ENCODE assay signal across 25 cellular contexts in the genomic region with DNA sequence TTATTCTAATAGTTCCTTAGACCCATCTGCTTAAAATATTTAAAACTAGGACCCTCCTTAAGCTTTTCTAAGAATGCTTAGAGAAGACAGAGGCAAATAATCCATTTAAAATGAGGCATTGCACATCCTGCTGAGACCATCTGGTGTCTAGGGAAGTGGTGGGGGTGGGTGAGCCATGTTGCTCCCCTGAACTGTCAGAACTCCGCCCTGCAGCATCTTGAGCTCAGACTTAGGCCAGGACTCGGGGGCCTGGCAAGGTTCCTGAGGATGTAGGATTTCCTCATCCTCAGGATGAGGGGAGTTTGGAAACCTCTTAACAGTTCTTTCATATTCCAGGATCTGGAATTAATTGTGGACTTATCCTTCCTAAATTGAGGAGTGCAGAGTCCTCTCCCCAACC. TPM values are rescaled to one million over a fixed set of nuclear protein-coding genes. Genes with fewer than 3 reads are reported as not detected.
"Had no signal": no experiment of that assay in that cellular context is flagged by ENCODE, and none has a peak within 500 bp of the region (broad histone marks: within the 10 kb centered on the region; RNA-seq: fewer than 3 reads in every experiment).

No MANE protein-coding gene starts in this region.

- H3K4me1 Mint-ChIP-seq: activated naive CD8-positive, alpha-beta T cell treated with anti-CD3 and anti-CD28 coated beads for 36 hours; central memory CD8-positive, alpha-beta T cell; natural killer cell had no signal

- H3K27ac ChIP-seq: breast epithelium, neutrophil, pancreas, psoas muscle, right atrium auricular region had no signal

- DNase-seq: activated CD4-positive, alpha-beta T cell treated with anti-CD3 and anti-CD28 coated beads, Interleukin-2, amount 50 U/mL, for 4 hours; activated CD8-positive, alpha-beta memory T cell treated with anti-CD3 and anti-CD28 coated beads for 24 hours; activated CD8-positive, alpha-beta memory T cell treated with anti-CD3 and anti-CD28 coated beads, Interleukin-2, amount 50 U/mL, for 48 hours; activated naive CD4-positive, alpha-beta T cell; activated naive CD8-positive, alpha-beta T cell treated with anti-CD3 and anti-CD28 coated beads for 36 hours; activated T-cell treated with anti-CD3 and anti-CD28 coated beads, Interleukin-2, amount 50 U/mL, for 4 hours; cortex of kidney; endodermal cell; head of caudate nucleus; hypothalamus; left cardiac atrium; midbrain; natural killer cell; pancreas; psoas muscle; stimulated activated CD4-positive, alpha-beta T cell treated with anti-CD3 and anti-CD28 coated beads, Interleukin-12 subunit alpha, Interleukin-12 subunit beta, amount 100 ng/mL, for 4 hours; stimulated activated CD4-positive, alpha-beta T cell treated with anti-CD3 and anti-CD28 coated beads, Interleukin-4, amount 100 ng/mL, for 4 hours; stimulated activated naive CD8-positive, alpha-beta T cell treated with anti-CD3 and anti-CD28 coated beads, Interleukin-15, Interleukin-2, amounts not matched to agents 100 U/mL and 50 U/mL, for 24 hours; T-helper 9 cell had no signal

- H3K4me1 ChIP-seq: breast epithelium, pancreas, psoas muscle had no signal

- H3K36me3 ChIP-seq: breast epithelium, neutrophil, pancreas, right atrium auricular region had no signal

- H3K27me3 ChIP-seq: pancreas, right atrium auricular region had no signal

- H3K9me3 ChIP-seq: breast epithelium, neutrophil, pancreas, psoas muscle, right atrium auricular region had no signal

- H3K9me3 Mint-ChIP-seq: activated T-cell treated with anti-CD3 and anti-CD28 coated beads, Interleukin-2, amount 50 U/mL, for 4 hours; activated T-helper 2 cell treated with anti-CD3 and anti-CD28 coated beads, Interferon-gamma antibody, Interleukin-2, Interleukin-4, amounts not matched to agents 10 μg/mL and 5 μg/mL and 100 μg/mL, durations not matched to agents 14 hours and 24 hours and 36 hours; endodermal cell; WTC11 had no signal

- H3K27ac Mint-ChIP-seq: activated naive CD8-positive, alpha-beta T cell treated with anti-CD3 and anti-CD28 coated beads for 36 hours; activated T-helper 2 cell treated with anti-CD3 and anti-CD28 coated beads, Interferon-gamma antibody, Interleukin-2, Interleukin-4, amounts not matched to agents 10 μg/mL and 5 μg/mL and 100 μg/mL, durations not matched to agents 14 hours and 24 hours and 36 hours; endodermal cell; natural killer cell; WTC11 had no signal

- H3K4me3 ChIP-seq: breast epithelium, pancreas, psoas muscle, right atrium auricular region had no signal

- H3K4me3 Mint-ChIP-seq: activated naive CD8-positive, alpha-beta T cell treated with anti-CD3 and anti-CD28 coated beads for 36 hours; activated T-cell treated with anti-CD3 and anti-CD28 coated beads, Interleukin-2, amount 50 U/mL, for 4 hours; central memory CD8-positive, alpha-beta T cell; endodermal cell; natural killer cell; WTC11 had no signal

- ATAC-seq: activated T-cell treated with anti-CD3 and anti-CD28 coated beads, Interleukin-2, amount 50 U/mL, for 4 hours; left cardiac atrium; natural killer cell; pancreas; psoas muscle; stimulated activated naive CD8-positive, alpha-beta T cell treated with anti-CD3 and anti-CD28 coated beads, Interleukin-15, Interleukin-2, amounts not matched to agents 100 U/mL and 50 U/mL, for 24 hours; WTC11 had no signal

- H3K36me3 Mint-ChIP-seq: activated naive CD8-positive, alpha-beta T cell treated with anti-CD3 and anti-CD28 coated beads for 36 hours; WTC11 had no signal

RNA-seq across cellular contexts. Expression of a gene that starts 6.5 kb away (rescaled TPM):
- total RNA-seq: activated naive CD8-positive, alpha-beta T cell treated with anti-CD3 and anti-CD28 coated beads for 36 hours; activated T-cell treated with anti-CD3 and anti-CD28 coated beads, Interleukin-2, amount 50 U/mL, for 4 hours; activated T-helper 2 cell treated with anti-CD3 and anti-CD28 coated beads, Interferon-gamma antibody, Interleukin-2, Interleukin-4, amounts not matched to agents 10 μg/mL and 5 μg/mL and 100 μg/mL, durations not matched to agents 14 hours and 24 hours and 36 hours; natural killer cell had no signal
